ENCODE assay signal across 2 cellular contexts in the genomic region with DNA sequence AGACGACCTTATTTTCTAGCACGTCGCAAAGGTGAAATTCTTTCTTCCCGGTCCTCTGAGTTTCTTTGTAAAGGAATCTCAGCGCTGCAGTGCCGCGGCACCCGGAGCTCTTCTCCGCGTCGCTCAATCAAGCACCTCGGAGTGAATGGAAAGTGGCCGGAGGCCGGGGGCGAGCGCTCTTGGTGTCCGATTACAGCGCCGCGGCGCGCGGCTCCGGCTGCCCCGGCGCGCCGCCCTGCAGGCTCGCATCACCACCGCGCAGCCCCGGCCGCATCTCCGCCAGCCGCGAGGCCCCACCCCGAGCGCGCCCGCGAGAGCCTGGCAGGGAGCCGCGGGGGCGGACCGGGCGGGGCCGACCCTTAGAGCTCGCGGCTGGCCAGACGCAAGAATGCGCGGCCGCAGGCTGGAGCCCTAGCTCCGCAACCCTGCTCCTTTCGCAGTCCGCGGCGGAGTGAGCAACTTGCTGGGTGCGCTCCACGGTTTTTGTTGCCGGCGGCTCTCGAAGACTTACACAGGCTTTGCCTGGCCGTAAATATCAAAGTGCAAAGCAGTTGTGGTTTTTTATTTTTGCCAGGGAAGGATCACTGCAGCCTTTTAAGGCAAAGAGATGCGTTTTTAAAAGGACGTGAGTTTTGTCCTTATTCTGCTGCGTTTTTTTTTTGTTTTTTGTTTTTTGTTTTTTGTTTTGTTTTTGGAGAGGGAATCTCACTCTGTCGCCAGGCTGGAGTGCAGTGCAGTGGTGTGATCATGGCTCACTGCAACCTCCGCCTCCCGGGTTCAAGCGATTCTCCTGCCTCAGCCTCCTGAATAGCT.
TF ChIP-seq lines count a peak whose summit lies in the region.

A gene (minus strand): TSS at position 143 of the 813 bp plus-strand sequence. CDS start 2,270 bp downstream, outside the sequence.

TF ChIP-seq in SK-N-SH, 30 proteins besides CTCF, POLR2A, EP300 and RAD21 (continued from another document):
- TF ChIP-seq, protein P1, sequence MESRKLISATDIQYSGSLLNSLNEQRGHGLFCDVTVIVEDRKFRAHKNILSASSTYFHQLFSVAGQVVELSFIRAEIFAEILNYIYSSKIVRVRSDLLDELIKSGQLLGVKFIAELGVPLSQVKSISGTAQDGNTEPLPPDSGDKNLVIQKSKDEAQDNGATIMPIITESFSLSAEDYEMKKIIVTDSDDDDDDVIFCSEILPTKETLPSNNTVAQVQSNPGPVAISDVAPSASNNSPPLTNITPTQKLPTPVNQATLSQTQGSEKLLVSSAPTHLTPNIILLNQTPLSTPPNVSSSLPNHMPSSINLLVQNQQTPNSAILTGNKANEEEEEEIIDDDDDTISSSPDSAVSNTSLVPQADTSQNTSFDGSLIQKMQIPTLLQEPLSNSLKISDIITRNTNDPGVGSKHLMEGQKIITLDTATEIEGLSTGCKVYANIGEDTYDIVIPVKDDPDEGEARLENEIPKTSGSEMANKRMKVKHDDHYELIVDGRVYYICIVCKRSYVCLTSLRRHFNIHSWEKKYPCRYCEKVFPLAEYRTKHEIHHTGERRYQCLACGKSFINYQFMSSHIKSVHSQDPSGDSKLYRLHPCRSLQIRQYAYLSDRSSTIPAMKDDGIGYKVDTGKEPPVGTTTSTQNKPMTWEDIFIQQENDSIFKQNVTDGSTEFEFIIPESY (IDR thresholded peaks at IDR 0.05; ENCODE audit: borderline replicate concordance, low read depth), result no peak
- no peak; the same call in 1 of the 2 replicates for TF ChIP-seq MEF2A (IDR thresholded peaks at IDR 0.05; ENCODE audit: borderline replicate concordance, low read depth)
- TF ChIP-seq POLR2AphosphoS5 (IDR thresholded peaks at IDR 0.05; ENCODE audit: low read depth, low read length), result peak; percentile 95
- no peak for TF ChIP-seq ELF1 (IDR thresholded peaks at IDR 0.05)
- TF ChIP-seq EZH2phosphoT487 (IDR thresholded peaks at IDR 0.05; ENCODE audit: borderline replicate concordance, low read depth), result no peak
- peak; percentile 31; the same call in 1 of the 2 replicates for TF ChIP-seq TCF12 (IDR thresholded peaks at IDR 0.05)
- peak; percentile 64; the same call in 1 of the 2 replicates for TF ChIP-seq TEAD4 (IDR thresholded peaks at IDR 0.05; ENCODE audit: borderline replicate concordance, insufficient read depth)
- peak; percentile 70; the same call in 1 of the 2 replicates for TF ChIP-seq MXI1 (IDR thresholded peaks at IDR 0.05; ENCODE audit: low read depth, low read length)
- no peak for TF ChIP-seq GATA2 (CRISPR knock-in tag; IDR thresholded peaks at IDR 0.05)
- no peak for TF ChIP-seq GABPA (IDR thresholded peaks at IDR 0.05; ENCODE audit: low read depth)

TF ChIP-seq in HepG2, 621 proteins besides CTCF, POLR2A, EP300 and RAD21 (continued from another document):
- TF ChIP-seq, protein P2, sequence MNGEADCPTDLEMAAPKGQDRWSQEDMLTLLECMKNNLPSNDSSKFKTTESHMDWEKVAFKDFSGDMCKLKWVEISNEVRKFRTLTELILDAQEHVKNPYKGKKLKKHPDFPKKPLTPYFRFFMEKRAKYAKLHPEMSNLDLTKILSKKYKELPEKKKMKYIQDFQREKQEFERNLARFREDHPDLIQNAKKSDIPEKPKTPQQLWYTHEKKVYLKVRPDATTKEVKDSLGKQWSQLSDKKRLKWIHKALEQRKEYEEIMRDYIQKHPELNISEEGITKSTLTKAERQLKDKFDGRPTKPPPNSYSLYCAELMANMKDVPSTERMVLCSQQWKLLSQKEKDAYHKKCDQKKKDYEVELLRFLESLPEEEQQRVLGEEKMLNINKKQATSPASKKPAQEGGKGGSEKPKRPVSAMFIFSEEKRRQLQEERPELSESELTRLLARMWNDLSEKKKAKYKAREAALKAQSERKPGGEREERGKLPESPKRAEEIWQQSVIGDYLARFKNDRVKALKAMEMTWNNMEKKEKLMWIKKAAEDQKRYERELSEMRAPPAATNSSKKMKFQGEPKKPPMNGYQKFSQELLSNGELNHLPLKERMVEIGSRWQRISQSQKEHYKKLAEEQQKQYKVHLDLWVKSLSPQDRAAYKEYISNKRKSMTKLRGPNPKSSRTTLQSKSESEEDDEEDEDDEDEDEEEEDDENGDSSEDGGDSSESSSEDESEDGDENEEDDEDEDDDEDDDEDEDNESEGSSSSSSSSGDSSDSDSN (CRISPR knock-in tag; IDR thresholded peaks at IDR 0.05), result peak; percentile 78; the same call in 1 of the 2 replicates
- TF ChIP-seq, protein P3, sequence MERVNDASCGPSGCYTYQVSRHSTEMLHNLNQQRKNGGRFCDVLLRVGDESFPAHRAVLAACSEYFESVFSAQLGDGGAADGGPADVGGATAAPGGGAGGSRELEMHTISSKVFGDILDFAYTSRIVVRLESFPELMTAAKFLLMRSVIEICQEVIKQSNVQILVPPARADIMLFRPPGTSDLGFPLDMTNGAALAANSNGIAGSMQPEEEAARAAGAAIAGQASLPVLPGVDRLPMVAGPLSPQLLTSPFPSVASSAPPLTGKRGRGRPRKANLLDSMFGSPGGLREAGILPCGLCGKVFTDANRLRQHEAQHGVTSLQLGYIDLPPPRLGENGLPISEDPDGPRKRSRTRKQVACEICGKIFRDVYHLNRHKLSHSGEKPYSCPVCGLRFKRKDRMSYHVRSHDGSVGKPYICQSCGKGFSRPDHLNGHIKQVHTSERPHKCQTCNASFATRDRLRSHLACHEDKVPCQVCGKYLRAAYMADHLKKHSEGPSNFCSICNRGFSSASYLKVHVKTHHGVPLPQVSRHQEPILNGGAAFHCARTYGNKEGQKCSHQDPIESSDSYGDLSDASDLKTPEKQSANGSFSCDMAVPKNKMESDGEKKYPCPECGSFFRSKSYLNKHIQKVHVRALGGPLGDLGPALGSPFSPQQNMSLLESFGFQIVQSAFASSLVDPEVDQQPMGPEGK (CRISPR knock-in tag; IDR thresholded peaks at IDR 0.05), result peak; percentile 74; the same call in 1 of the 2 replicates
- no peak for TF ChIP-seq ZNF10 (CRISPR knock-in tag; IDR thresholded peaks at IDR 0.05; ENCODE audit: borderline replicate concordance, low read depth)
- TF ChIP-seq ZMYM4 (CRISPR knock-in tag; IDR thresholded peaks at IDR 0.05), result peak; percentile 40; the same call in 1 of the 2 replicates
- TF ChIP-seq GLI4 (CRISPR knock-in tag; IDR thresholded peaks at IDR 0.05; ENCODE audit: borderline replicate concordance), result no peak
- TF ChIP-seq, protein P4, sequence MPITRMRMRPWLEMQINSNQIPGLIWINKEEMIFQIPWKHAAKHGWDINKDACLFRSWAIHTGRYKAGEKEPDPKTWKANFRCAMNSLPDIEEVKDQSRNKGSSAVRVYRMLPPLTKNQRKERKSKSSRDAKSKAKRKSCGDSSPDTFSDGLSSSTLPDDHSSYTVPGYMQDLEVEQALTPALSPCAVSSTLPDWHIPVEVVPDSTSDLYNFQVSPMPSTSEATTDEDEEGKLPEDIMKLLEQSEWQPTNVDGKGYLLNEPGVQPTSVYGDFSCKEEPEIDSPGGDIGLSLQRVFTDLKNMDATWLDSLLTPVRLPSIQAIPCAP (CRISPR knock-in tag; IDR thresholded peaks at IDR 0.05; ENCODE audit: low read depth), result no peak
- no peak for TF ChIP-seq IRX3 (CRISPR knock-in tag; IDR thresholded peaks at IDR 0.05; ENCODE audit: borderline replicate concordance, low read depth)
- TF ChIP-seq, protein P5, sequence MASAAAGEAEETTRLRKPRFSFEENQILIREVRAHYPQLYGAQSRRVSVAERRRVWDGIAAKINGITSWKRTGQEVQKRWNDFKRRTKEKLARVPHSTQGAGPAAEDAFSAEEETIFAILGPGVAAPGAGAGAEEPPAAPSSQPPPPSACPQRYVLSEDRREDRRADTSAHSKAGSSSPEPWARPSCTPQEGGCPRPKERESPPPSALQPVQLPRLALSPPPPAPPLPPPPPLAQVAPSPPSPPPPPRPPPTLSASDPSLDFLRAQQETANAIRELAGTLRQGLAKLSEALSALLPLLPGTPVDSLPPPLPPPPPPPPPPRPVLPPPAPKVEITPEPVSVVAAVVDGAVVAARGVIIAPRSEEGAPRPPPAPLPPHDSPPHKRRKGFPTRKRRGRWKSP (CRISPR knock-in tag; IDR thresholded peaks at IDR 0.05), result peak; percentile 25; the same call in 1 of the 2 replicates
- no peak for TF ChIP-seq ZNF878 (CRISPR knock-in tag; IDR thresholded peaks at IDR 0.05)
- TF ChIP-seq ZNF83 (CRISPR knock-in tag; IDR thresholded peaks at IDR 0.05; ENCODE audit: borderline replicate concordance), result no peak
- TF ChIP-seq SALL2 (CRISPR knock-in tag; IDR thresholded peaks at IDR 0.05), result 0 out of 2 replicates have a peak, but pooled peaks have one; percentile 18
- peak; percentile 44; the same call in 1 of the 2 replicates for TF ChIP-seq HOXA3 (CRISPR knock-in tag; IDR thresholded peaks at IDR 0.05)
